ENCODE assay signal across 8 cellular contexts in genomic region chr11:15649371-15650104, GRCh38.
A peak's percentile ranks its signal among the peaks of the same experiment; 100 is the strongest.
DNase-seq lines count a peak whose midpoint lies in the region; ATAC-seq and TF ChIP-seq lines count a peak whose summit lies in the region.
"Had no signal": no experiment of that assay in that cellular context is flagged by ENCODE, and none has a peak within 500 bp of the region (broad histone marks: within the 10 kb centered on the region; RNA-seq: fewer than 3 reads in every experiment).

No MANE protein-coding gene starts in this region.

- WGBS in esophagus muscularis mucosa, result 69% methylated on average over 10 of the region's 14 CpGs

- no peak overlapping the region for H3K27ac Mint-ChIP-seq in activated naive CD4-positive, alpha-beta T cell treated with anti-CD3 and anti-CD28 coated beads for 36 hours

- H3K4me1 Mint-ChIP-seq in activated naive CD4-positive, alpha-beta T cell treated with anti-CD3 and anti-CD28 coated beads for 36 hours (ENCODE audit: low read depth), result peaks cover 4% of the 10 kb centered on the region

- peaks cover 8 to 16% (median 15%) of the 10 kb centered on the region in 4 donors for H3K4me1 ChIP-seq in esophagus muscularis mucosa
- H3K4me1 ChIP-seq in stomach smooth muscle (ENCODE audit: control insufficient read depth, insufficient read depth, low read length), result peaks cover 16% of the 10 kb centered on the region

- DNase-seq in esophagus muscularis mucosa (ENCODE audit: extremely low spot score) (no peak), NCI-H524 treated with DMSO at 0.1 percent for 48 hours (lab: John Stamatoyannopoulos, UW) (no peak), foreskin fibroblast (no peak)
- DNase-seq in activated naive CD4-positive, alpha-beta T cell treated with anti-CD3 and anti-CD28 coated beads for 36 hours, result no peak

- H3K9me3 Mint-ChIP-seq in activated naive CD4-positive, alpha-beta T cell treated with anti-CD3 and anti-CD28 coated beads for 36 hours, result no peaks in the 10 kb centered on the region

- H3K4me3 Mint-ChIP-seq in activated naive CD4-positive, alpha-beta T cell treated with anti-CD3 and anti-CD28 coated beads for 36 hours, result no peak overlapping the region

- H3K27me3 ChIP-seq in esophagus muscularis mucosa (no peaks in the 10 kb centered on the region), stomach smooth muscle (ENCODE audit: control insufficient read depth in 1 of 2, insufficient read depth in 2 of 2, low read length in 2 of 2) (peaks cover 0 to 6% of the 10 kb centered on the region in 2 donors)

- H3K27ac ChIP-seq in esophagus muscularis mucosa (replicated peaks in 1 of 4) (peak overlapping the region; percentile 53 to 70 (median 63)), stomach smooth muscle (ENCODE audit: low read length) (peak overlapping the region; percentile 18)

- no peaks in the 10 kb centered on the region for H3K36me3 ChIP-seq in esophagus muscularis mucosa
- no peaks in the 10 kb centered on the region for H3K36me3 ChIP-seq in stomach smooth muscle (ENCODE audit: control insufficient read depth in 2 of 2, insufficient read depth in 2 of 2, low read length in 2 of 2)

- no peak for TF ChIP-seq EP300 in esophagus muscularis mucosa (IDR thresholded peaks at IDR 0.05)

- TF ChIP-seq CTCF in esophagus muscularis mucosa (IDR thresholded peaks at IDR 0.05) (no peak), foreskin fibroblast (IDR thresholded peaks at IDR 0.05; ENCODE audit: low read depth, low read length) (no peak)

- no peaks in the 10 kb centered on the region for H3K36me3 Mint-ChIP-seq in activated naive CD4-positive, alpha-beta T cell treated with anti-CD3 and anti-CD28 coated beads for 36 hours (ENCODE audit: low read depth)

- ATAC-seq in GM19467 (IDR thresholded peaks at IDR 0.05; ENCODE audit: unreplicated experiment), result peak; percentile 3
- ATAC-seq in HG03378 (IDR thresholded peaks at IDR 0.05; ENCODE audit: unreplicated experiment), result peak; percentile 21

- H3K9me3 ChIP-seq in esophagus muscularis mucosa, result no peaks in the 10 kb centered on the region
- no peaks in the 10 kb centered on the region for H3K9me3 ChIP-seq in stomach smooth muscle (ENCODE audit: control insufficient read depth in 2 of 2, low read length in 2 of 2)
- H3K9me3 ChIP-seq: mucosa of descending colon had no signal

- CTCF ChIA-PET in activated naive CD4-positive, alpha-beta T cell treated with anti-CD3 and anti-CD28 coated beads for 36 hours (lab: Charles Lee), result interaction anchor here (0.6 to 2.0 kb wide), 8 partner anchors 17 to 483 kb away, joined by 3 to 5 read pairs (median 3); no protein-coding TSS in a partner anchor

- H3K27me3 Mint-ChIP-seq in activated naive CD4-positive, alpha-beta T cell treated with anti-CD3 and anti-CD28 coated beads for 36 hours (ENCODE audit: low read depth), result peaks cover 22% of the 10 kb centered on the region

- intact Hi-C loops in esophagus muscularis mucosa (cut with DNase I), result loop anchor here (5.0 kb wide), 3 partner anchors 168 to 963 kb away; no protein-coding TSS in a partner anchor
- intact Hi-C loops in activated naive CD4-positive, alpha-beta T cell treated with anti-CD3 and anti-CD28 coated beads for 36 hours (cut with micrococcal nuclease), result loop anchor here (1.0 kb wide), 2 partner anchors 957 to 964 kb away; no protein-coding TSS in a partner anchor

- H3K4me3 ChIP-seq in esophagus muscularis mucosa, result peak overlapping the region in 3 of 4 donors; percentile 51 to 55 (median 52)
- peak overlapping the region in 1 of 2 donors; percentile 44 for H3K4me3 ChIP-seq in stomach smooth muscle (ENCODE audit: low read length in 2 of 2)
- no peak overlapping the region for H3K4me3 ChIP-seq in foreskin fibroblast (ENCODE audit: low read depth in 1 of 2, low read length in 2 of 2)
- H3K4me3 ChIP-seq: mucosa of descending colon had no signal

- no peak for TF ChIP-seq POLR2A in esophagus muscularis mucosa (IDR thresholded peaks at IDR 0.05; ENCODE audit: low read depth)

- peak overlapping the region in 1 of 2 donors; percentile 74 for H3K9ac ChIP-seq in stomach smooth muscle (ENCODE audit: low read length in 2 of 2)

Comparison
In these comparisons a context has a peak if more than half of its experiments do, and no peak if none do; other contexts are left out.
1. H3K4me3 ChIP-seq: peak in esophagus muscularis mucosa (3 of 4); none in foreskin fibroblast (0 of 2).